Comparison of ENCODE assay signal across 8 cellular contexts in the genomic region with DNA sequence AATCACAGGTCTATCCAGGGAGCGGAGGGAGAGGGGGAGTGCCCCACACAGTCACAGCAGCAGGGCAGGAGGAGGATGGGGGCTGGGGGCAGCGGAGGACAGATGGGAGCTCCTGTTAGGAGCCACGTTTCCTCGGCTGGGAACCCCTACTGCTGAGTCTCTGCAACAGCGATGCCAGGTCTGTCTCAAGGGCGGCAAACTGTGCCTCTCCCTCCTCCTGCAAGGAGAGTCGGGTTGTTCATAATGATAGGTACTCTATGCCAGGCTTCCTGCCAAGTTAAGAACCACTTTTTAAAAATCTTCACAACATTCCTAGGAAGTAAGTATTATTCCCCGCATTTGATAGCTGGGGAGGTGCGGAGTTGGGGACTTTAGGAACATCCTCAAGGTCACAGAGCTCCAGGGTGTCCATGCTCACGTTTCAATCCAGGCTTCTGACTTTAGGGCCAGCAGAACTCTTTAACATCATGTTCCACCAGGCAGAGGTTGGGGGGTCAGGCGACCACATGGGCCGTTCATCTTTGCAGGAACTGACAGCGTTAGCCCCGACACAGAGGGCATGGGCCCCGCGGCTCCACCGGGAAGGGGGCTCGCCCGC.
A peak's percentile ranks its signal among the peaks of the same experiment; 100 is the strongest.
DNase-seq lines count a peak whose midpoint lies in the region; ATAC-seq and TF ChIP-seq lines count a peak whose summit lies in the region.

No MANE protein-coding gene starts in this region.

- ATAC-seq in heart left ventricle (peak in 3 of 4 donors; percentile 3), GM21390 (IDR thresholded peaks at IDR 0.05; ENCODE audit: unreplicated experiment) (no peak)

- H3K27me3 Mint-ChIP-seq in activated CD4-positive, alpha-beta memory T cell treated with anti-CD3 and anti-CD28 coated beads for 36 hours: peaks cover 20% of the 10 kb centered on the region

- intact Hi-C loops in activated CD4-positive, alpha-beta memory T cell treated with anti-CD3 and anti-CD28 coated beads for 36 hours (cut with micrococcal nuclease): loop anchor here (2.0 to 5.0 kb wide), 5 partner anchors 120 to 595 kb away; a partner anchor contains a TSS
- intact Hi-C loops in heart left ventricle (cut with DNase I) (loop anchor here (1.0 to 10.0 kb wide), 20 partner anchors 75 to 597 kb away; a partner anchor contains a TSS), prostate gland (cut with DNase I) (loop anchor here (5.0 to 10.0 kb wide), 5 partner anchors 73 to 585 kb away; a partner anchor contains a TSS)

- peak overlapping the region; percentile 48 for H3K4me3 Mint-ChIP-seq in activated CD4-positive, alpha-beta memory T cell treated with anti-CD3 and anti-CD28 coated beads for 36 hours

- 31 to 45% (median 34%) methylated on average over 13 to 19 of the region's 19 CpGs for WGBS in heart left ventricle, 4 donors
- WGBS in prostate gland: 20% methylated on average over 12 of the region's 19 CpGs

- H3K27ac ChIP-seq in heart left ventricle: peak overlapping the region; percentile 78 to 95 (median 90)
- peak overlapping the region; percentile 91 to 96 for H3K27ac ChIP-seq in prostate gland

- CTCF ChIA-PET in activated CD4-positive, alpha-beta memory T cell treated with anti-CD3 and anti-CD28 coated beads for 36 hours (lab: Charles Lee): interaction anchor here (0.7 to 4.9 kb wide), 13 partner anchors 8 to 519 kb away, joined by 3 to 60 read pairs (median 7); no protein-coding TSS in a partner anchor

- H3K27me3 ChIP-seq in heart left ventricle: no peaks in the 10 kb centered on the region
- H3K27me3 ChIP-seq in prostate gland (replicated peaks; ENCODE audit: insufficient read depth): no peaks in the 10 kb centered on the region

- TF ChIP-seq POLR2A in heart left ventricle (IDR thresholded peaks at IDR 0.05) (no peak), prostate gland (IDR thresholded peaks at IDR 0.05) (no peak)

- TF ChIP-seq CTCF in heart left ventricle (IDR thresholded peaks at IDR 0.05) (no peak), prostate gland (IDR thresholded peaks at IDR 0.05) (peak in 1 of 4 experiments; percentile 6)

- POLR2A ChIA-PET in activated CD4-positive, alpha-beta memory T cell treated with anti-CD3 and anti-CD28 coated beads for 36 hours (lab: Charles Lee): no interaction called here

- H3K9me3 Mint-ChIP-seq in activated CD4-positive, alpha-beta memory T cell treated with anti-CD3 and anti-CD28 coated beads for 36 hours: no peaks in the 10 kb centered on the region

- no peaks in the 10 kb centered on the region for H3K36me3 Mint-ChIP-seq in activated CD4-positive, alpha-beta memory T cell treated with anti-CD3 and anti-CD28 coated beads for 36 hours

- peaks cover 17% of the 10 kb centered on the region for H3K4me1 Mint-ChIP-seq in activated CD4-positive, alpha-beta memory T cell treated with anti-CD3 and anti-CD28 coated beads for 36 hours (ENCODE audit: low read depth)

- H3K9me3 ChIP-seq in heart left ventricle: no peaks in the 10 kb centered on the region
- H3K9me3 ChIP-seq in prostate gland: no peaks in the 10 kb centered on the region

- H3K27ac Mint-ChIP-seq in activated CD4-positive, alpha-beta memory T cell treated with anti-CD3 and anti-CD28 coated beads for 36 hours: no peak overlapping the region

- H3K4me1 ChIP-seq in heart left ventricle: peaks cover 0 to 33% (median 11%) of the 10 kb centered on the region in 12 donors
- peaks cover 16% of the 10 kb centered on the region for H3K4me1 ChIP-seq in prostate gland (replicated peaks)

- no peaks in the 10 kb centered on the region for H3K36me3 ChIP-seq in heart left ventricle
- no peaks in the 10 kb centered on the region for H3K36me3 ChIP-seq in prostate gland

- DNase-seq in Daoy (ENCODE audit: low read depth) (peak; percentile 34), M059J (ENCODE audit: low read depth) (peak; percentile 26), heart left ventricle (peak in 1 of 5 donors; percentile 25), prostate gland (ENCODE audit: low spot score) (peak; percentile 39)
- DNase-seq in activated CD4-positive, alpha-beta memory T cell treated with anti-CD3 and anti-CD28 coated beads for 36 hours: no peak
- DNase-seq in stimulated activated CD4-positive, alpha-beta T cell treated with anti-CD3 and anti-CD28 coated beads, Interleukin-2, amount 100 ng/mL, for 48 hours: no peak
- no peak for DNase-seq in activated CD4-positive, alpha-beta T cell treated with anti-CD3 and anti-CD28 coated beads for 4 hours

- H3K4me3 ChIP-seq in heart left ventricle: peak overlapping the region; percentile 47 to 93 (median 66)
- peak overlapping the region; percentile 43 to 64 for H3K4me3 ChIP-seq in prostate gland

Comparison
In these comparisons a context has a peak if more than half of its experiments do, and no peak if none do; other contexts are left out.
1. DNase-seq: peak in Daoy (single experiment), M059J (single experiment) and prostate gland (single experiment); none in activated CD4-positive, alpha-beta memory T cell treated with anti-CD3 and anti-CD28 coated beads for 36 hours (single experiment), stimulated activated CD4-positive, alpha-beta T cell treated with anti-CD3 and anti-CD28 coated beads, Interleukin-2, amount 100 ng/mL, for 48 hours (0 of 2) and activated CD4-positive, alpha-beta T cell treated with anti-CD3 and anti-CD28 coated beads for 4 hours (0 of 2).